16 cellular contexts compared by ENCODE assay signal in genomic region chr14:52882824-52883223, GRCh38.
A peak's percentile ranks its signal among the peaks of the same experiment; 100 is the strongest.
DNase-seq lines count a peak whose midpoint lies in the region; ATAC-seq and TF ChIP-seq lines count a peak whose summit lies in the region.
"Had no signal": no experiment of that assay in that cellular context is flagged by ENCODE, and none has a peak within 500 bp of the region (broad histone marks: within the 10 kb centered on the region; RNA-seq: fewer than 3 reads in every experiment).

No MANE protein-coding gene starts in this region.

- peaks cover 73% of the 10 kb centered on the region for H3K36me3 Mint-ChIP-seq in endodermal cell (ENCODE audit: low read depth)
- peaks cover 45% of the 10 kb centered on the region for H3K36me3 Mint-ChIP-seq in osteocyte (ENCODE audit: unreplicated experiment)
- H3K36me3 Mint-ChIP-seq: CD14-positive monocyte; CD8-positive, alpha-beta T cell had no signal

- peak overlapping the region; percentile 5 for H3K27ac ChIP-seq in left ventricle myocardium inferior (replicated peaks)
- no peak overlapping the region for H3K27ac ChIP-seq in endodermal cell (ENCODE audit: low read depth, low read length)
- H3K27ac ChIP-seq: 22Rv1 had no signal

- H3K27ac Mint-ChIP-seq in endodermal cell, result peak overlapping the region; percentile 81
- peak overlapping the region; percentile 68 for H3K27ac Mint-ChIP-seq in osteocyte (ENCODE audit: unreplicated experiment)
- H3K27ac Mint-ChIP-seq: CD14-positive monocyte; CD8-positive, alpha-beta T cell had no signal

- H3K4me3 ChIP-seq in left ventricle myocardium inferior, result no peak overlapping the region
- H3K4me3 ChIP-seq in endodermal cell (ENCODE audit: low read length), result no peak overlapping the region

- no peak for TF ChIP-seq POLR2A in erythroblast (IDR thresholded peaks at IDR 0.05; ENCODE audit: low read length)

- H3K27me3 Mint-ChIP-seq in endodermal cell (ENCODE audit: insufficient read depth) (no peaks in the 10 kb centered on the region), osteocyte (ENCODE audit: unreplicated experiment) (no peaks in the 10 kb centered on the region)

- no peaks in the 10 kb centered on the region for H3K9me3 ChIP-seq in left ventricle myocardium inferior (replicated peaks)
- no peaks in the 10 kb centered on the region for H3K9me3 ChIP-seq in endodermal cell (ENCODE audit: control insufficient read depth, low read length)

- no peak for TF ChIP-seq CTCF in left ventricle myocardium inferior (IDR thresholded peaks at IDR 0.05; ENCODE audit: borderline replicate concordance)
- TF ChIP-seq CTCF in endodermal cell (conservative IDR thresholded peaks at IDR 0.05), result no peak
- no peak for TF ChIP-seq CTCF in osteocyte (IDR thresholded peaks at IDR 0.05)

- WGBS in endodermal cell (ENCODE audit: insufficient coverage in 1 of 2, insufficient read length in 1 of 2), 2 experiments, result 84% methylated on average over 6 of the region's 6 CpGs

- H3K27me3 ChIP-seq in left ventricle myocardium inferior (ENCODE audit: low read depth) (no peaks in the 10 kb centered on the region), endodermal cell (ENCODE audit: control insufficient read depth, insufficient read depth, low read length, poor library complexity, severe bottlenecking) (no peaks in the 10 kb centered on the region)

- H3K4me1 Mint-ChIP-seq in endodermal cell, result peaks cover 22% of the 10 kb centered on the region
- peaks cover 65% of the 10 kb centered on the region for H3K4me1 Mint-ChIP-seq in osteocyte (ENCODE audit: unreplicated experiment)
- H3K4me1 Mint-ChIP-seq: CD14-positive monocyte had no signal

- ATAC-seq in Right ventricle myocardium superior (ENCODE audit: poor library complexity) (no peak), GM21515 (IDR thresholded peaks at IDR 0.05; ENCODE audit: unreplicated experiment) (no peak)
- ATAC-seq: CD8-positive, alpha-beta T cell; HCT116; HepG2 had no signal

- H3K9me3 Mint-ChIP-seq in endodermal cell (no peaks in the 10 kb centered on the region), osteocyte (ENCODE audit: unreplicated experiment) (no peaks in the 10 kb centered on the region)
- H3K9me3 Mint-ChIP-seq: CD14-positive monocyte; CD8-positive, alpha-beta T cell had no signal

- H3K9ac ChIP-seq in endodermal cell (ENCODE audit: extremely low read depth, low read length, poor library complexity, severe bottlenecking), result no peak overlapping the region

- H3K36me3 ChIP-seq in left ventricle myocardium inferior (peaks cover 51% of the 10 kb centered on the region), endodermal cell (ENCODE audit: control insufficient read depth, insufficient read depth, low read length) (peaks cover 92% of the 10 kb centered on the region)

- H3K4me1 ChIP-seq in left ventricle myocardium inferior (peaks cover 48% of the 10 kb centered on the region), endodermal cell (ENCODE audit: control insufficient read depth, insufficient read depth, low read length) (peaks cover 13% of the 10 kb centered on the region)

- H3K4me3 Mint-ChIP-seq in endodermal cell (no peak overlapping the region), osteocyte (ENCODE audit: unreplicated experiment) (no peak overlapping the region)
- H3K4me3 Mint-ChIP-seq: CD14-positive monocyte; CD8-positive, alpha-beta T cell had no signal

- DNase-seq in left ventricle myocardium inferior, result no peak
- DNase-seq in Right ventricle myocardium superior, result no peak
- no peak for DNase-seq in endodermal cell
- DNase-seq in osteocyte (ENCODE audit: extremely low spot score, unreplicated experiment), result no peak
- DNase-seq in NCI-H748 treated with DMSO at 0.1 percent for 48 hours (lab: John Stamatoyannopoulos, UW), result no peak
- DNase-seq in erythroblast (lab: John Stamatoyannopoulos, UW), result no peak
- no peak for DNase-seq in hippocampal formation (lab: John Stamatoyannopoulos, UW)
- DNase-seq: CD8-positive, alpha-beta T cell; COR-L47; DND-41; GDM1 had no signal

- intact Hi-C loops in left ventricle myocardium inferior (cut with micrococcal nuclease), result no loop called here
- intact Hi-C loops in Right ventricle myocardium superior (cut with DNase I), result no loop called here
